ENCODE assay signal across 10 cellular contexts in the genomic region with DNA sequence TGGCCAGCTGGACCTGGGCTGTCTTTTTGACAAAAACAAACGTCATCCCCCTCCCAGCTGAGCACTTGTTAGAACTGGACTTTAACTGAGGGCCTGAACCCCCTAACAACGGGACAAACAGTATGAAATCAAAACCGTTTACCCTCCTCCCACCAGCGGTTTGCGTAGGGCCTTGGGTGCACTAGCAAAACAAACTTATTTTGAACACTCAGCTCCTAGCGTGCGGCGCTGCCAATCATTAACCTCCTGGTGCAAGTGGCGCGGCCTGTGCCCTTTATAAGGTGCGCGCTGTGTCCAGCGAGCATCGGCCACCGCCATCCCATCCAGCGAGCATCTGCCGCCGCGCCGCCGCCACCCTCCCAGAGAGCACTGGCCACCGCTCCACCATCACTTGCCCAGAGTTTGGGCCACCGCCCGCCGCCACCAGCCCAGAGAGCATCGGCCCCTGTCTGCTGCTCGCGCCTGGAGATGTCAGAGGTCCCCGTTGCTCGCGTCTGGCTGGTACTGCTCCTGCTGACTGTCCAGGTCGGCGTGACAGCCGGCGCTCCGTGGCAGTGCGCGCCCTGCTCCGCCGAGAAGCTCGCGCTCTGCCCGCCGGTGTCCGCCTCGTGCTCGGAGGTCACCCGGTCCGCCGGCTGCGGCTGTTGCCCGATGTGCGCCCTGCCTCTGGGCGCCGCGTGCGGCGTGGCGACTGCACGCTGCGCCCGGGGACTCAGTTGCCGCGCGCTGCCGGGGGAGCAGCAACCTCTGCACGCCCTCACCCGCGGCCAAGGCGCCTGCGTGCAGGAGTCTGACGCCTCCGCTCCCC. TPM values are rescaled to one million over a fixed set of nuclear protein-coding genes. Genes with fewer than 3 reads are reported as not detected.
A peak's percentile ranks its signal among the peaks of the same experiment; 100 is the strongest.
DNase-seq lines count a peak whose midpoint lies in the region; ATAC-seq, FAIRE-seq and TF ChIP-seq lines count a peak whose summit lies in the region.
"Had no signal": no experiment of that assay in that cellular context is flagged by ENCODE, and none has a peak within 500 bp of the region (broad histone marks: within the 10 kb centered on the region; RNA-seq: fewer than 3 reads in every experiment).

Gene IGFBP1, plus strand, starts transcription at position 304 of the 808 bp plus-strand sequence. Its CDS starts 165 bp downstream, at position 469.

- H3K27ac ChIP-seq in SK-N-SH (ENCODE audit: low read depth in 2 of 2, low read length in 1 of 2): no peak within 1 kb of the TSS
- no peak within 1 kb of the TSS for H3K27ac ChIP-seq in pancreas

- ATAC-seq in pancreas: peak; percentile 42 to 70 (median 68)

- 13% methylated on average over 58 of the region's 73 CpGs for WGBS in SK-N-SH (ENCODE audit: low lambda C conversion rate)
- 2 to 3% methylated on average over 59 to 73 of the region's 73 CpGs for WGBS in pancreas, 2 donors

- no peak for FAIRE-seq in pancreas (lab: Jason Lieb, UNC)

- peak; percentile 25 for DNase-seq in EL
- DNase-seq in SK-N-SH: peak; percentile 83
- DNase-seq in glomerular visceral epithelial cell (ENCODE audit: extremely low spot score): peak; percentile 12
- DNase-seq in pancreas: peak in 1 of 6 donors; percentile 72
- no peak for DNase-seq in GM19240 (ENCODE audit: insufficient read length, low spot score)
- DNase-seq in mucosa of gallbladder (ENCODE audit: low spot score): no peak
- DNase-seq in Ammon's horn (ENCODE audit: low spot score): no peak
- no peak for DNase-seq in foreskin melanocyte
- DNase-seq: NK-92 treated with Interleukin-12 subunit alpha and Interleukin-12 subunit beta, amount 100 ng/mL, for 24 hours had no signal

- H2AFZ ChIP-seq in SK-N-SH (ENCODE audit: low read depth): no peak within 1 kb of the TSS

- H3K4me1 ChIP-seq in SK-N-SH (ENCODE audit: control insufficient read depth in 1 of 2, insufficient read depth in 2 of 2, low read depth in 1 of 2, low read length in 1 of 2) (peaks cover 0 to 8% of the 10 kb centered on the region in 2 experiments; a peak in 1 of 4 replicates), pancreas (no peaks in the 10 kb centered on the region)

- no peak for TF ChIP-seq EP300 in SK-N-SH (IDR thresholded peaks at IDR 0.05; ENCODE audit: borderline replicate concordance in 1 of 2, low read depth in 1 of 2, low read length in 1 of 2)

- POLR2A ChIA-PET in SK-N-SH (lab: Yijun Ruan, JAX): no interaction called here

- no peaks in the 10 kb centered on the region for H3K79me2 ChIP-seq in SK-N-SH (ENCODE audit: insufficient read depth)

- peaks cover 7% of the 10 kb centered on the region; the same call in 1 of the 2 replicates for H3K27me3 ChIP-seq in SK-N-SH (ENCODE audit: insufficient read depth)
- H3K27me3 ChIP-seq in pancreas: peaks cover 0 to 4% (median 2%) of the 10 kb centered on the region in 4 donors

- CTCF ChIA-PET in SK-N-SH (lab: Yijun Ruan, JAX): interaction anchor here (1.5 to 7.2 kb wide), 5 partner anchors 11 to 1292 kb away, joined by 6 to 53 read pairs (median 16); partner anchors contain the start of gene IGFBP3

- no peaks in the 10 kb centered on the region for H4K20me1 ChIP-seq in SK-N-SH (ENCODE audit: insufficient read depth)

- peak within 1 kb of the TSS; percentile 76 for H3K4me2 ChIP-seq in SK-N-SH

- no peak within 1 kb of the TSS for H3K9ac ChIP-seq in SK-N-SH

- H3K9me2 ChIP-seq in SK-N-SH: no peaks in the 10 kb centered on the region

- H3K9me3 ChIP-seq in SK-N-SH (no peaks in the 10 kb centered on the region), pancreas (no peaks in the 10 kb centered on the region)

- no peak for TF ChIP-seq CTCF in SK-N-SH (IDR thresholded peaks at IDR 0.05)
- TF ChIP-seq CTCF in pancreas (IDR thresholded peaks at IDR 0.05): no peak

- H3F3A ChIP-seq in SK-N-SH (replicated peaks; ENCODE audit: insufficient read depth): no peaks in the 10 kb centered on the region

- no peak for TF ChIP-seq RAD21 in SK-N-SH (IDR thresholded peaks at IDR 0.05; ENCODE audit: low read length)

- no peaks in the 10 kb centered on the region for H3K36me3 ChIP-seq in SK-N-SH (replicated peaks in 1 of 2; ENCODE audit: control insufficient read depth in 1 of 2, insufficient read depth in 2 of 2, low read length in 1 of 2)
- H3K36me3 ChIP-seq in pancreas: no peaks in the 10 kb centered on the region

- intact Hi-C loops in pancreas (cut with DNase I): no loop called here

- H3K4me3 ChIP-seq in SK-N-SH (ENCODE audit: low read depth in 2 of 2, low read length in 1 of 2): peak within 1 kb of the TSS; percentile 37 to 53
- H3K4me3 ChIP-seq in pancreas: peak within 1 kb of the TSS in 2 of 4 donors; percentile 8 to 34

TF ChIP-seq in SK-N-SH, 30 proteins besides CTCF, POLR2A, EP300 and RAD21:
- TF ChIP-seq MXI1 (IDR thresholded peaks at IDR 0.05; ENCODE audit: low read depth, low read length) (0 out of 2 replicates have a peak, but pooled peaks have one; percentile 32), SIN3A (IDR thresholded peaks at IDR 0.05; ENCODE audit: borderline replicate concordance, low read depth, low read length) (no peak)

RNA-seq across cellular contexts. Expression of gene IGFBP1, which starts in this region (rescaled TPM):
- not detected in 2 replicates for polyA plus RNA-seq in SK-N-SH (2012; rRNA removed)
- polyA plus RNA-seq in SK-N-SH (2012; cell fraction: cytosol; rRNA removed): not detected in 2 replicates
- polyA plus RNA-seq in SK-N-SH (2012; cell fraction: nucleus; rRNA removed): not detected in 2 replicates
- under 1 TPM in 1 of 6 donors, not detected in 5; 0.19 TPM for total RNA-seq in pancreas
- under 1 TPM; 0.11 to 0.12 TPM for polyA plus RNA-seq in pancreas
- total RNA-seq in mucosa of gallbladder: 0.20 TPM
- total RNA-seq: dermis microvascular lymphatic vessel endothelial cell had no signal

Comparison
In these comparisons a context has a peak if more than half of its experiments do, and no peak if none do; other contexts are left out.
1. Peak in DNase-seq, H3K4me3 ChIP-seq and H3K4me2 ChIP-seq in SK-N-SH; RNA of the gene not detected or under 1 TPM.
2. Peak in ATAC-seq in pancreas; RNA of the gene not detected or under 1 TPM.
3. DNase-seq: peak in EL (single experiment) and glomerular visceral epithelial cell (single experiment); none in GM19240 (single experiment), mucosa of gallbladder (single experiment), Ammon's horn (single experiment) and foreskin melanocyte (single experiment).